28 cellular contexts compared by ENCODE assay signal in genomic region chr15:29012097-29012496, GRCh38.
"Had no signal": no experiment of that assay in that cellular context is flagged by ENCODE, and none has a peak within 500 bp of the region (broad histone marks: within the 10 kb centered on the region; RNA-seq: fewer than 3 reads in every experiment).

No MANE protein-coding gene starts in this region.

- H3K4me1 ChIP-seq: left ventricle myocardium inferior, prostate gland, sigmoid colon, spleen, suprapubic skin, tibial artery, upper lobe of right lung had no signal

- H3K4me3 Mint-ChIP-seq: mesothelial cell of epicardium; naive B cell; nephron; neural crest cell; stimulated activated effector memory CD8-positive, alpha-beta T cell treated with anti-CD3 and anti-CD28 coated beads, Interleukin-12 subunit alpha, Interleukin-12 subunit beta, amount 100 ng/mL, for 72 hours; stimulated activated naive CD8-positive, alpha-beta T cell treated with anti-CD3 and anti-CD28 coated beads, Interleukin-15, Interleukin-2, amounts not matched to agents 100 ng/mL and 50 ng/mL, for 24 hours had no signal

- H3K9me3 ChIP-seq: left ventricle myocardium inferior, pancreas, prostate gland, sigmoid colon, suprapubic skin, thoracic aorta, tibial artery, upper lobe of right lung had no signal

- H3K27me3 ChIP-seq: pancreas, sigmoid colon, spleen, suprapubic skin, tibial artery, upper lobe of right lung had no signal

- H3K36me3 ChIP-seq: left ventricle myocardium inferior, pancreas, prostate gland, sigmoid colon, spleen, suprapubic skin, thoracic aorta, tibial artery, upper lobe of right lung had no signal

- H3K9me3 Mint-ChIP-seq: nephron; neural crest cell; stimulated activated naive CD8-positive, alpha-beta T cell treated with anti-CD3 and anti-CD28 coated beads, Interleukin-15, Interleukin-2, amounts not matched to agents 100 ng/mL and 50 ng/mL, for 24 hours had no signal

- H3K36me3 Mint-ChIP-seq: naive B cell; stimulated activated effector memory CD8-positive, alpha-beta T cell treated with anti-CD3 and anti-CD28 coated beads, Interleukin-12 subunit alpha, Interleukin-12 subunit beta, amount 100 ng/mL, for 72 hours had no signal

- DNase-seq: hippocampal formation; left ventricle myocardium inferior; mesendoderm; naive B cell; nucleus accumbens; pancreas; posterior cingulate gyrus; retina; right cardiac atrium; sigmoid colon; small intestine; spleen; stimulated activated CD4-positive, alpha-beta T cell treated with anti-CD3 and anti-CD28 coated beads, Interleukin-4, amount 100 ng/mL, for 24 hours; stimulated activated naive CD4-positive, alpha-beta T cell; tibial artery; trophoblast cell; upper lobe of right lung had no signal

- H3K4me1 Mint-ChIP-seq: mesothelial cell of epicardium; naive B cell; nephron; stimulated activated effector memory CD8-positive, alpha-beta T cell treated with anti-CD3 and anti-CD28 coated beads, Interleukin-12 subunit alpha, Interleukin-12 subunit beta, amount 100 ng/mL, for 72 hours had no signal

- H3K27me3 Mint-ChIP-seq: naive B cell; stimulated activated naive CD8-positive, alpha-beta T cell treated with anti-CD3 and anti-CD28 coated beads, Interleukin-15, Interleukin-2, amounts not matched to agents 100 ng/mL and 50 ng/mL, for 24 hours had no signal

- H3K4me3 ChIP-seq: left ventricle myocardium inferior, lung, pancreas, prostate gland, sigmoid colon, spleen, suprapubic skin, thoracic aorta, tibial artery, upper lobe of right lung had no signal

- H3K27ac ChIP-seq: left ventricle myocardium inferior, pancreas, prostate gland, sigmoid colon, spleen, suprapubic skin, thoracic aorta, tibial artery, upper lobe of right lung had no signal

- ATAC-seq: right cardiac atrium; stimulated activated effector memory CD8-positive, alpha-beta T cell treated with anti-CD3 and anti-CD28 coated beads, Interleukin-12 subunit alpha, Interleukin-12 subunit beta, amount 100 ng/mL, for 72 hours; upper lobe of right lung had no signal

- FAIRE-seq: islet of Langerhans, pancreas, small intestine, urothelium cell line had no signal

- H3K27ac Mint-ChIP-seq: mesothelial cell of epicardium; naive B cell; nephron; stimulated activated effector memory CD8-positive, alpha-beta T cell treated with anti-CD3 and anti-CD28 coated beads, Interleukin-12 subunit alpha, Interleukin-12 subunit beta, amount 100 ng/mL, for 72 hours had no signal
